8 cellular contexts compared by ENCODE assay signal in genomic region chr3:124730129-124730919, GRCh38. TPM values are rescaled to one million over a fixed set of nuclear protein-coding genes. Genes with fewer than 3 reads are reported as not detected.
DNase-seq lines count a peak whose midpoint lies in the region; ATAC-seq, FAIRE-seq and TF ChIP-seq lines count a peak whose summit lies in the region.

Gene UMPS (plus strand): TSS chr3:124730452. CDS start chr3:124730472, 20 bp downstream.

- ATAC-seq in GM18499 (IDR thresholded peaks at IDR 0.05; ENCODE audit: insufficient read depth, unreplicated experiment) (peak; percentile 62), HG02938 (IDR thresholded peaks at IDR 0.05; ENCODE audit: unreplicated experiment) (peak; percentile 87), GM18519 (IDR thresholded peaks at IDR 0.05; ENCODE audit: low FRiP score, unreplicated experiment) (no peak)

- H3K9me3 Mint-ChIP-seq in T-helper 2 cell treated with Interferon-gamma antibody and Interleukin-4, amounts not matched to agents 5 μg/mL and 100 μg/mL, for 36 hours: peaks cover 7% of the 10 kb centered on the region
- no peaks in the 10 kb centered on the region for H3K9me3 Mint-ChIP-seq in astrocyte (ENCODE audit: unreplicated experiment)

- H3K4me3 ChIP-seq in astrocyte (ENCODE audit: insufficient read depth, low read depth, low read length) (peak within 1 kb of the TSS; percentile 100), hepatocyte (peak within 1 kb of the TSS; percentile 62)

- 2% methylated on average over 44 of the region's 44 CpGs for WGBS in hepatocyte (ENCODE audit: low lambda C conversion rate, missing lambda C conversion rate)

- no peak for TF ChIP-seq CTCF in astrocyte (IDR thresholded peaks at IDR 0.05; ENCODE audit: insufficient read depth, low read depth, low read length)
- TF ChIP-seq CTCF in hepatocyte (IDR thresholded peaks at IDR 0.05; ENCODE audit: poor library complexity): no peak

- peak within 1 kb of the TSS; percentile 98 for H3K9ac ChIP-seq in astrocyte (ENCODE audit: low read length)

- peaks cover 27% of the 10 kb centered on the region for H3K4me1 Mint-ChIP-seq in T-helper 2 cell treated with Interferon-gamma antibody and Interleukin-4, amounts not matched to agents 5 μg/mL and 100 μg/mL, for 36 hours (ENCODE audit: low read depth)
- H3K4me1 Mint-ChIP-seq in astrocyte (ENCODE audit: low read depth, unreplicated experiment): peaks cover 4% of the 10 kb centered on the region

- peaks cover 21% of the 10 kb centered on the region for H3K27me3 Mint-ChIP-seq in T-helper 2 cell treated with Interferon-gamma antibody and Interleukin-4, amounts not matched to agents 5 μg/mL and 100 μg/mL, for 36 hours (ENCODE audit: low read depth)
- H3K27me3 Mint-ChIP-seq in astrocyte (ENCODE audit: low read depth, unreplicated experiment): no peaks in the 10 kb centered on the region

- FAIRE-seq in astrocyte (lab: Jason Lieb, UNC): no peak

- H3K4me2 ChIP-seq in astrocyte (ENCODE audit: low read length) (peak within 1 kb of the TSS; percentile 91), hepatocyte (peak within 1 kb of the TSS; percentile 89)

- H4K20me1 ChIP-seq in astrocyte (ENCODE audit: insufficient read depth, low read length) (no peaks in the 10 kb centered on the region), hepatocyte (ENCODE audit: insufficient read depth, poor library complexity, severe bottlenecking) (peaks cover 4% of the 10 kb centered on the region)

- H3K36me3 ChIP-seq in astrocyte (ENCODE audit: insufficient read depth, low read length) (no peaks in the 10 kb centered on the region), hepatocyte (replicated peaks; ENCODE audit: insufficient read depth, low read depth) (no peaks in the 10 kb centered on the region)

- no peaks in the 10 kb centered on the region for H3K9me3 ChIP-seq in astrocyte (ENCODE audit: insufficient read depth, low read depth, low read length)
- no peaks in the 10 kb centered on the region for H3K9me3 ChIP-seq in hepatocyte (ENCODE audit: low read depth)

- peak within 1 kb of the TSS; percentile 100 for H3K4me3 Mint-ChIP-seq in T-helper 2 cell treated with Interferon-gamma antibody and Interleukin-4, amounts not matched to agents 5 μg/mL and 100 μg/mL, for 36 hours
- H3K4me3 Mint-ChIP-seq in astrocyte (ENCODE audit: unreplicated experiment): peak within 1 kb of the TSS; percentile 99

- H2AFZ ChIP-seq in astrocyte (ENCODE audit: low read depth, low read length) (peak within 1 kb of the TSS; percentile 100), hepatocyte (peak within 1 kb of the TSS; percentile 79)

- DNase-seq in NCI-H187 treated with DMSO at 0.1 percent for 48 hours (lab: John Stamatoyannopoulos, UW) (peak; percentile 41), astrocyte (ENCODE audit: low read depth) (peak; percentile 56), hepatocyte (ENCODE audit: low spot score) (peak; percentile 95), retina (peak; percentile 95)
- DNase-seq in T-helper 2 cell treated with Interferon-gamma antibody and Interleukin-4, amounts not matched to agents 5 μg/mL and 100 μg/mL, for 36 hours (ENCODE audit: low spot score): peak; percentile 92

- H3K27ac Mint-ChIP-seq in T-helper 2 cell treated with Interferon-gamma antibody and Interleukin-4, amounts not matched to agents 5 μg/mL and 100 μg/mL, for 36 hours: peak within 1 kb of the TSS; percentile 99
- H3K27ac Mint-ChIP-seq in astrocyte (ENCODE audit: unreplicated experiment): peak within 1 kb of the TSS; percentile 97

- H3K4me1 ChIP-seq in astrocyte (ENCODE audit: insufficient read depth, low read length) (peaks cover 10% of the 10 kb centered on the region), hepatocyte (ENCODE audit: insufficient read depth) (peaks cover 12% of the 10 kb centered on the region)

- H3K27me3 ChIP-seq in astrocyte (ENCODE audit: insufficient read depth, low read length): no peaks in the 10 kb centered on the region
- no peaks in the 10 kb centered on the region for H3K27me3 ChIP-seq in hepatocyte

- H3K27ac ChIP-seq in astrocyte (ENCODE audit: low read depth, low read length) (peak within 1 kb of the TSS; percentile 93), hepatocyte (peak within 1 kb of the TSS; percentile 91)

- peaks cover 14% of the 10 kb centered on the region for H3K36me3 Mint-ChIP-seq in T-helper 2 cell treated with Interferon-gamma antibody and Interleukin-4, amounts not matched to agents 5 μg/mL and 100 μg/mL, for 36 hours (ENCODE audit: low read depth)
- H3K36me3 Mint-ChIP-seq in astrocyte (ENCODE audit: low read depth, unreplicated experiment): no peaks in the 10 kb centered on the region

- H3K9me2 ChIP-seq in hepatocyte (replicated peaks; ENCODE audit: insufficient read depth): no peaks in the 10 kb centered on the region

- H3K79me2 ChIP-seq in astrocyte (ENCODE audit: insufficient read depth, low read length) (peaks cover 49% of the 10 kb centered on the region), hepatocyte (peaks cover 45% of the 10 kb centered on the region)

RNA-seq across cellular contexts. Expression of gene UMPS, which starts in this region (rescaled TPM):
- total RNA-seq in astrocyte (25.4 and 38.3 TPM in 2 replicates), hepatocyte (25.9 and 108 TPM in 2 replicates)
- polyA plus RNA-seq in hepatocyte: 35.1 and 37.3 TPM in 2 replicates

Comparison
In these comparisons a context has a peak if more than half of its experiments do, and no peak if none do; other contexts are left out.
1. DNase-seq: peak in every context shown above with its lines; median percentile 95 in hepatocyte; 95 in retina; 92 in T-helper 2 cell treated with Interferon-gamma antibody and Interleukin-4, amounts not matched to agents 5 μg/mL and 100 μg/mL, for 36 hours; 56 in astrocyte; 41 in NCI-H187 treated with DMSO at 0.1 percent for 48 hours.